Comparison of ENCODE assay signal across 21 cellular contexts in the genomic region with DNA sequence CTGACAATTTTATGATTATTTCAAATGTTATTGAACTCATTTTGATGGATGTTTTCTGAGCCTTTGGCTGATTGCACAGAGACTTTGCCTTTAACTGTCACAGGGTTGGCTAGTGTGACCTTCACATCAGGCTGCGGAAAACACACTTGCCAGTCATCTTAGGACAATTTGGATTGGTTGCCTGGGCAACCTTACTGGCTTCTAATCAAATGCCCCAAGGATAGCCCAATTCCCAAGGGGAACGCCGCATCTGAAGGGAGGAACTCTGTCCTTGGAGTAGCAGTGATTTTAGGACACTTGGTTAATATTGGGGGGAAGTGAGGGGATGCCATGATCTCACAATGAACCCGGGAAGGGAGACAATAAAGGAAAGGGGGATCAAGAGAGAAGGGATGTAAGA.
"Had no signal": no experiment of that assay in that cellular context is flagged by ENCODE, and none has a peak within 500 bp of the region (broad histone marks: within the 10 kb centered on the region; RNA-seq: fewer than 3 reads in every experiment).

No MANE protein-coding gene starts in this region.

- H3K9me3 Mint-ChIP-seq: activated naive CD4-positive, alpha-beta T cell treated with anti-CD3 and anti-CD28 coated beads, Interleukin-2, amount 50 U/mL, for 24 hours; T-helper 1 cell treated with Interleukin-12 subunit alpha and Interleukin-12 subunit beta and Interleukin-4 antibody, amounts not matched to agents 30 μg/mL and 1 μg/mL, for 36 hours had no signal

- H3K27me3 ChIP-seq: brain microvascular endothelial cell, cardiac muscle cell had no signal

- H3K4me1 Mint-ChIP-seq: activated naive CD4-positive, alpha-beta T cell treated with anti-CD3 and anti-CD28 coated beads, Interleukin-2, amount 50 U/mL, for 24 hours had no signal

- DNase-seq: activated CD4-positive, alpha-beta T cell treated with anti-CD3 and anti-CD28 coated beads for 4 hours; activated CD4-positive, alpha-beta T cell treated with anti-CD3 and anti-CD28 coated beads, Interleukin-2, amount 50 U/mL, for 4 hours; activated CD8-positive, alpha-beta memory T cell treated with anti-CD3 and anti-CD28 coated beads, Interleukin-2, amount 50 U/mL, for 48 hours; activated CD8-positive, alpha-beta T cell treated with anti-CD3 and anti-CD28 coated beads, Interleukin-2, amount 10 ng/mL, durations not matched to agents 7 days and 5 days; activated T-cell treated with anti-CD3 and anti-CD28 coated beads, Interleukin-2, amount 50 U/mL, for 1 hour; amygdala; brain microvascular endothelial cell; Kasumi-1; KBM-7; NCI-H1105 treated with DMSO at 0.1 percent for 48 hours; NCI-H1694 treated with DMSO at 0.1 percent for 48 hours; NCI-H2107; NCI-H2171 treated with DMSO at 0.1 percent for 48 hours; NCI-H524 treated with DMSO at 0.1 percent for 48 hours; NCI-H774; PC-3; SHP77 treated with DMSO at 0.1 percent for 48 hours had no signal

- H3K4me3 ChIP-seq: cardiac muscle cell had no signal

- H3K4me3 Mint-ChIP-seq: activated CD8-positive, alpha-beta T cell treated with anti-CD3 and anti-CD28 coated beads, Interleukin-2, amount 10 ng/mL, durations not matched to agents 7 days and 5 days; activated naive CD4-positive, alpha-beta T cell treated with anti-CD3 and anti-CD28 coated beads, Interleukin-2, amount 50 U/mL, for 24 hours; T-helper 1 cell treated with Interleukin-12 subunit alpha and Interleukin-12 subunit beta and Interleukin-4 antibody, amounts not matched to agents 30 μg/mL and 1 μg/mL, for 36 hours had no signal

- H3K27ac Mint-ChIP-seq: activated CD8-positive, alpha-beta T cell treated with anti-CD3 and anti-CD28 coated beads, Interleukin-2, amount 10 ng/mL, durations not matched to agents 7 days and 5 days; activated naive CD4-positive, alpha-beta T cell treated with anti-CD3 and anti-CD28 coated beads, Interleukin-2, amount 50 U/mL, for 24 hours; T-helper 1 cell treated with Interleukin-12 subunit alpha and Interleukin-12 subunit beta and Interleukin-4 antibody, amounts not matched to agents 30 μg/mL and 1 μg/mL, for 36 hours had no signal

- ATAC-seq: activated CD4-positive, CD25-positive, alpha-beta regulatory T cell treated with anti-CD3 and anti-CD28 coated beads, Interleukin-2, amount 50 U/mL, for 24 hours; activated CD8-positive, alpha-beta T cell treated with anti-CD3 and anti-CD28 coated beads, Interleukin-2, amount 10 ng/mL, durations not matched to agents 7 days and 5 days had no signal

- H3K36me3 Mint-ChIP-seq: activated naive CD4-positive, alpha-beta T cell treated with anti-CD3 and anti-CD28 coated beads, Interleukin-2, amount 50 U/mL, for 24 hours had no signal

- H3K36me3 ChIP-seq: brain microvascular endothelial cell, cardiac muscle cell had no signal
